11 cellular contexts compared by ENCODE assay signal in genomic region chr6:130178692-130179091, GRCh38. TPM values are rescaled to one million over a fixed set of nuclear protein-coding genes. Genes with fewer than 3 reads are reported as not detected.
A peak's percentile ranks its signal among the peaks of the same experiment; 100 is the strongest.
DNase-seq lines count a peak whose midpoint lies in the region; ATAC-seq, FAIRE-seq and TF ChIP-seq lines count a peak whose summit lies in the region.
"Had no signal": no experiment of that assay in that cellular context is flagged by ENCODE, and none has a peak within 500 bp of the region (broad histone marks: within the 10 kb centered on the region; RNA-seq: fewer than 3 reads in every experiment).

No MANE protein-coding gene starts in this region.

- H2AK9ac ChIP-seq in IMR-90 (replicated peaks; ENCODE audit: low read depth, low read length, poor library complexity), result no peak overlapping the region

- no peak overlapping the region for H3K18ac ChIP-seq in IMR-90 (ENCODE audit: low read depth, low read length)

- H3K14ac ChIP-seq in IMR-90 (replicated peaks; ENCODE audit: low read depth, low read length), result 0 out of 2 replicates have a peak overlapping the region, but pooled peaks have one; percentile 24

- H3K4ac ChIP-seq in IMR-90 (ENCODE audit: low read depth, low read length), result no peak overlapping the region; the same call in 1 of the 2 replicates

- POLR2A ChIA-PET in IMR-90 (lab: Charles Lee; ENCODE audit: unreplicated experiment), result no interaction called here
- POLR2A ChIA-PET in HepG2 (lab: Yijun Ruan, JAX), result no interaction called here

- TF ChIP-seq RAD21 in IMR-90 (IDR thresholded peaks at IDR 0.05; ENCODE audit: low read length) (no peak), HepG2 (CRISPR knock-in tag; IDR thresholded peaks at IDR 0.05) (no peak)

- no peak overlapping the region; the same call in 1 of the 2 replicates for H2BK120ac ChIP-seq in IMR-90 (ENCODE audit: low read depth, low read length)

- TF ChIP-seq POLR2A in IMR-90 (IDR thresholded peaks at IDR 0.05; ENCODE audit: low read depth, low read length) (no peak), HepG2 (IDR thresholded peaks at IDR 0.05; ENCODE audit: insufficient read depth in 1 of 2, low read depth in 2 of 2, low read length in 2 of 2) (no peak)

- dilution Hi-C loops in IMR-90 (cut with HindIII; ENCODE audit: low sequenced_read_pairs, unreplicated experiment), result no loop called here

- ATAC-seq in IMR-90 (ENCODE audit: low read depth), result peak; percentile 100
- peak; percentile 83 for ATAC-seq in HepG2
- ATAC-seq in GM18867 (IDR thresholded peaks at IDR 0.05; ENCODE audit: unreplicated experiment), result no peak
- ATAC-seq in HG02623 (IDR thresholded peaks at IDR 0.05; ENCODE audit: unreplicated experiment), result no peak

- in situ Hi-C loops in IMR-90 (cut with MboI; ENCODE audit: low sequenced_read_pairs), result no loop called here
- in situ Hi-C loops in HepG2 (cut with HindIII; ENCODE audit: extremely low pct_ligation_motif_present, low pct_unique_long_range_greater_than_20kb), result no loop called here
- in situ Hi-C loops in G401 (cut with HindIII; ENCODE audit: low sequenced_read_pairs), result no loop called here

- H3K4me1 ChIP-seq in IMR-90 (ENCODE audit: control insufficient read depth, insufficient read depth, low read length), result peaks cover 2% of the 10 kb centered on the region; the same call in 1 of the 2 replicates
- no peaks in the 10 kb centered on the region for H3K4me1 ChIP-seq in HepG2 (ENCODE audit: insufficient read depth, low read length)
- H3K4me1 ChIP-seq: right atrium auricular region had no signal

- H2AFZ ChIP-seq in IMR-90 (replicated peaks; ENCODE audit: low read length, poor library complexity) (no peak overlapping the region), HepG2 (ENCODE audit: low read length) (no peak overlapping the region)

- 0 out of 2 replicates have a peak overlapping the region, but pooled peaks have one; percentile 57 for H2BK20ac ChIP-seq in IMR-90 (ENCODE audit: low read depth, low read length)

- no peaks in the 10 kb centered on the region for H3K79me1 ChIP-seq in IMR-90 (ENCODE audit: low read depth in 1 of 2, low read length in 2 of 2)

- no peak overlapping the region for H4K91ac ChIP-seq in IMR-90 (ENCODE audit: insufficient read depth, low read depth, low read length)

- WGBS in IMR-90 (ENCODE audit: extremely low coverage in 2 of 2, insufficient read length in 1 of 2), 2 experiments, result no CpG with 5 or more reads among the region's 1 CpG
- 41% methylated on average over 1 of the region's 1 CpG for WGBS in HepG2 (ENCODE audit: low lambda C conversion rate)

- H2BK5ac ChIP-seq in IMR-90 (ENCODE audit: low read depth, low read length, poor library complexity, severe bottlenecking), result peak overlapping the region; percentile 5

- H3K9ac ChIP-seq in IMR-90 (ENCODE audit: low read depth, low read length) (no peak overlapping the region), HepG2 (ENCODE audit: insufficient read depth, low read depth, low read length) (no peak overlapping the region)

- H3K27me3 ChIP-seq in IMR-90 (ENCODE audit: control insufficient read depth, insufficient read depth, low read length) (no peaks in the 10 kb centered on the region), HepG2 (ENCODE audit: control insufficient read depth in 1 of 2, insufficient read depth in 2 of 2, low read length in 2 of 2) (no peaks in the 10 kb centered on the region; a peak in 2 of 5 replicates)
- H3K27me3 ChIP-seq: right atrium auricular region had no signal

- H3K4me3 ChIP-seq in AG10803 (ENCODE audit: low read length) (no peak overlapping the region), IMR-90 (ENCODE audit: insufficient read depth, low read depth, low read length) (no peak overlapping the region), cardiac fibroblast (replicated peaks in 1 of 2; ENCODE audit: low read depth in 2 of 2, low read length in 2 of 2) (no peak overlapping the region), HepG2 (replicated peaks in 1 of 3; ENCODE audit: insufficient read depth in 1 of 3, low read depth in 2 of 3, low read length in 3 of 3) (no peak overlapping the region)
- H3K4me3 ChIP-seq: right atrium auricular region had no signal

- CTCF ChIA-PET in IMR-90 (lab: Yijun Ruan, JAX) (no interaction called here), HepG2 (lab: Yijun Ruan, JAX; ENCODE audit: low intra/inter-chr PET ratio, low total read pairs) (no interaction called here)

- H3K79me2 ChIP-seq in HepG2 (ENCODE audit: insufficient read depth, low read length), result no peaks in the 10 kb centered on the region

- TF ChIP-seq EP300 in HepG2 (IDR thresholded peaks at IDR 0.05; ENCODE audit: low read depth in 2 of 2, low read length in 2 of 2), result no peak
- TF ChIP-seq EP300 in HepG2 (CRISPR knock-in tag; IDR thresholded peaks at IDR 0.05; ENCODE audit: borderline replicate concordance), result no peak

- DNase-seq in AG10803 (ENCODE audit: low read depth) (peak; percentile 81), IMR-90 (peak; percentile 97), cardiac fibroblast (ENCODE audit: low read depth in 2 of 2) (peak; percentile 72 to 88), HepG2 (ENCODE audit: low spot score) (peak; percentile 39), G401 (ENCODE audit: low spot score) (no peak)
- DNase-seq in activated CD4-positive, alpha-beta T cell treated with anti-CD3 and anti-CD28 coated beads, Interleukin-2, amount 50 U/mL, for 4 hours, result no peak
- DNase-seq: NCI-H1048, WERI-Rb-1 had no signal

- H3K4me2 ChIP-seq in IMR-90 (ENCODE audit: low read depth, low read length) (no peak overlapping the region), HepG2 (ENCODE audit: low read depth, low read length) (no peak overlapping the region)

- H3K9me3 ChIP-seq in IMR-90 (ENCODE audit: control insufficient read depth, insufficient read depth, low read length) (no peaks in the 10 kb centered on the region), HepG2 (ENCODE audit: low read length) (no peaks in the 10 kb centered on the region)
- H3K9me3 ChIP-seq: right atrium auricular region had no signal

- no peak for TF ChIP-seq CTCF in AG10803 (conservative IDR thresholded peaks at IDR 0.05; ENCODE audit: low read length)
- no peak for TF ChIP-seq CTCF in IMR-90 (conservative IDR thresholded peaks at IDR 0.05; ENCODE audit: low read depth, low read length)
- no peak for TF ChIP-seq CTCF in cardiac fibroblast (IDR thresholded peaks at IDR 0.05; ENCODE audit: low read depth, low read length)
- no peak for TF ChIP-seq CTCF in HepG2 (CRISPR knock-in tag; IDR thresholded peaks at IDR 0.05)

- H4K5ac ChIP-seq in IMR-90 (ENCODE audit: low read depth, low read length), result no peak overlapping the region

- intact Hi-C loops in IMR-90 (cut with micrococcal nuclease) (no loop called here), HepG2 (cut with micrococcal nuclease; ENCODE audit: unreplicated experiment) (no loop called here)

- H2BK15ac ChIP-seq in IMR-90 (ENCODE audit: low read depth, low read length), result no peak overlapping the region

- H3K27ac ChIP-seq in IMR-90 (ENCODE audit: insufficient read depth, low read length) (no peak overlapping the region), HepG2 (ENCODE audit: extremely low read length, insufficient read depth, low read length) (no peak overlapping the region)
- H3K27ac ChIP-seq: right atrium auricular region, WERI-Rb-1 had no signal

- no peaks in the 10 kb centered on the region for H3K9me1 ChIP-seq in IMR-90 (ENCODE audit: insufficient read depth, low read length)

- no peaks in the 10 kb centered on the region for H3K36me3 ChIP-seq in IMR-90 (ENCODE audit: control insufficient read depth, insufficient read depth, low read length)
- no peaks in the 10 kb centered on the region for H3K36me3 ChIP-seq in HepG2 (replicated peaks in 1 of 2; ENCODE audit: control insufficient read depth in 1 of 2, insufficient read depth in 2 of 2, low read length in 2 of 2)
- H3K36me3 ChIP-seq: right atrium auricular region, WERI-Rb-1 had no signal

- no peak overlapping the region for H4K8ac ChIP-seq in IMR-90 (ENCODE audit: low read depth in 2 of 2, low read length in 2 of 2)

- FAIRE-seq in HepG2 (lab: Jason Lieb, UNC), result no peak

- H4K20me1 ChIP-seq in IMR-90 (ENCODE audit: insufficient read depth, low read length) (no peaks in the 10 kb centered on the region), HepG2 (ENCODE audit: insufficient read depth, low read length) (no peaks in the 10 kb centered on the region)

- H2AK5ac ChIP-seq in IMR-90 (ENCODE audit: low read depth, low read length), result no peak overlapping the region

- H3K23ac ChIP-seq in IMR-90 (ENCODE audit: low read depth, low read length), result no peak overlapping the region

- no TSS peak for BruUV-seq in IMR-90 (replicated peaks; lab: Mats Ljungman, UMichigan)
- BruUV-seq in HepG2 (replicated peaks; lab: Mats Ljungman, UMichigan), result no TSS peak

- no peak overlapping the region for H3K56ac ChIP-seq in IMR-90 (ENCODE audit: extremely low read depth, insufficient read depth, low read length)

TF ChIP-seq in HepG2, 621 proteins besides CTCF, POLR2A, EP300 and RAD21 (continues in another document):
- no peak for TF ChIP-seq RELA (CRISPR knock-in tag; IDR thresholded peaks at IDR 0.05)

RNA-seq across cellular contexts. Expression of gene SAMD3, which starts 44.1 kb away (rescaled TPM):
- total RNA-seq in IMR-90 (2012; rRNA removed) (3.0 and 3.1 TPM in 2 replicates), HepG2 (2016; rRNA removed; fragmentation: Illumina TruSeq; extraction: Trizol) (not detected in 2 replicates)
- polyA plus RNA-seq in IMR-90 (2012; rRNA removed) (3.6 and 3.9 TPM in 2 replicates), HepG2 (2011; rRNA removed) (not detected in 2 replicates)
- 0.49 and 1.1 TPM in 2 replicates for polyA plus RNA-seq in IMR-90 (2012; cell fraction: cytosol; rRNA removed)
- polyA plus RNA-seq in IMR-90 (2012; cell fraction: nucleus; rRNA removed; ENCODE audit: low replicate concordance), result 0.98 and 11.9 TPM in 2 replicates
- total RNA-seq in HepG2 (2016; cell fraction: cytosol; rRNA removed; fragmentation: Illumina TruSeq; extraction: Trizol; ENCODE audit: low read depth), result not detected in 2 replicates
- not detected in 2 replicates for total RNA-seq in HepG2 (2016; cell fraction: insoluble cytoplasmic fraction; rRNA removed; fragmentation: Illumina TruSeq; extraction: Trizol)
- total RNA-seq in HepG2 (2016; cell fraction: membrane; rRNA removed; fragmentation: Illumina TruSeq; extraction: Trizol), result not detected in 2 replicates
- not detected in 2 replicates for total RNA-seq in HepG2 (2016; cell fraction: nucleus; rRNA removed; fragmentation: Illumina TruSeq; extraction: Trizol)
- not detected in 2 replicates for polyA plus RNA-seq in HepG2 (2011; cell fraction: cytosol; rRNA removed)
- polyA plus RNA-seq in HepG2 (2011; cell fraction: nucleus; rRNA removed), result not detected in 2 replicates
- polyA plus RNA-seq in HepG2 (2012), result not detected in 2 replicates
- polyA plus RNA-seq in HepG2 (2016; cell fraction: cytosol; fragmentation: Illumina TruSeq; extraction: Trizol; ENCODE audit: low read depth), result not detected in 2 replicates
- not detected in 2 replicates for polyA plus RNA-seq in HepG2 (2016; cell fraction: insoluble cytoplasmic fraction; fragmentation: Illumina TruSeq; extraction: Trizol; ENCODE audit: low read depth)
- polyA plus RNA-seq in HepG2 (2016; cell fraction: membrane; fragmentation: Illumina TruSeq; extraction: Trizol; ENCODE audit: low read depth), result not detected in 2 replicates
- not detected in 2 replicates for polyA plus RNA-seq in HepG2 (2016; cell fraction: nucleus; fragmentation: Illumina TruSeq; extraction: Trizol; ENCODE audit: insufficient read depth, low read depth)
- polyA minus RNA-seq in HepG2 (2011; rRNA and poly(A)+ RNA removed; ENCODE audit: low replicate concordance), result not detected in 2 replicates
- polyA minus RNA-seq in HepG2 (2011; cell fraction: cytosol; rRNA and poly(A)+ RNA removed), result not detected in 2 replicates
- not detected in 2 replicates for polyA minus RNA-seq in HepG2 (2011; cell fraction: nucleus; rRNA and poly(A)+ RNA removed)
- not detected in 2 replicates for total RNA-seq in G401 (2014; rRNA removed; shearing (Covaris generic))

Comparison
In these comparisons a context has a peak if more than half of its experiments do, and no peak if none do; other contexts are left out.
1. DNase-seq: peak in AG10803 (single experiment), IMR-90 (single experiment), cardiac fibroblast (2 of 2) and HepG2 (single experiment); none in G401 (single experiment) and activated CD4-positive, alpha-beta T cell treated with anti-CD3 and anti-CD28 coated beads, Interleukin-2, amount 50 U/mL, for 4 hours (0 of 2).
2. ATAC-seq: peak in IMR-90 (single experiment) and HepG2 (single experiment); none in GM18867 (single experiment) and HG02623 (single experiment).